Comparison of ENCODE assay signal across 33 cellular contexts in the genomic region with DNA sequence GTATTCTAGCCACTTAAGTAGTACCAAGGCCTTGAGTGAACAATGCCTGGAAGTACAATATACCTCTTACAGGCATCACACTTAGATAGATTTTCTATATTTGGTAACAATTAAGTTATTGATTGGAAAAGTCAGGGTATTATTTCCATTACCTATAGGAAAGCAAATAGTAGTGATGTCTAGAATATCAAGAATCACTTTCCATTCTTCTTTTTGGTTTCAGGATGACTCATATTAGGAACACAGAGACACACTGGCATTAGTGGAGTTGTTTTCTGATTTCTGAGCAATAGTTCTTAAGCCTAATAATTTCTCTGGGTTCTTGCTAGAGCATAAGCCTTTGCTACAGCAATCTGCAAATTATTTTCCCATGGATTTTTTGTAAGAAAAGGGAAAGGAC.
"Had no signal": no experiment of that assay in that cellular context is flagged by ENCODE, and none has a peak within 500 bp of the region (broad histone marks: within the 10 kb centered on the region; RNA-seq: fewer than 3 reads in every experiment).

No MANE protein-coding gene starts in this region.

- H3K4me1 ChIP-seq: adrenal gland, body of pancreas, gastroesophageal sphincter, left ventricle myocardium inferior, neural progenitor cell, parathyroid adenoma, psoas muscle, stomach, thyroid gland, upper lobe of left lung had no signal

- H3K27ac ChIP-seq: adrenal gland, body of pancreas, cardiac muscle cell, coronary artery, dorsolateral prefrontal cortex, gastroesophageal sphincter, hepatocyte, left ventricle myocardium inferior, neural progenitor cell, parathyroid adenoma, psoas muscle, stomach, thyroid gland, upper lobe of left lung, VCaP had no signal

- ATAC-seq: activated CD4-positive, CD25-positive, alpha-beta regulatory T cell treated with anti-CD3 and anti-CD28 coated beads, Interleukin-2, amount 50 U/mL, for 24 hours; body of pancreas; gastroesophageal sphincter; natural killer cell; psoas muscle; stimulated activated naive B cell treated with anti-CD40 and anti-IgM and Interleukin-4, amounts not matched to agents 10 μg/mL and 1 μg/mL and 100 μg/mL, for 72 hours had no signal

- H3K36me3 ChIP-seq: adrenal gland, cardiac muscle cell, gastroesophageal sphincter, left ventricle myocardium inferior, neural progenitor cell, stomach, thyroid gland, upper lobe of left lung had no signal

- H3K4me3 ChIP-seq: adrenal gland, body of pancreas, cardiac muscle cell, coronary artery, dorsolateral prefrontal cortex, gastroesophageal sphincter, hepatocyte, left ventricle myocardium inferior, lung, neural progenitor cell, psoas muscle, smooth muscle cell, stomach, thyroid gland, upper lobe of left lung had no signal

- DNase-seq: activated CD4-positive, alpha-beta T cell treated with anti-CD3 and anti-CD28 coated beads for 48 hours; activated CD4-positive, alpha-beta T cell treated with anti-CD3 and anti-CD28 coated beads, Interleukin-2, amount 50 U/mL, for 48 hours; activated CD8-positive, alpha-beta memory T cell treated with anti-CD3 and anti-CD28 coated beads for 24 hours; activated effector memory CD4-positive, alpha-beta T cell treated with anti-CD3 and anti-CD28 coated beads, Interleukin-2, amount 50 U/mL, for 16 hours; activated naive CD4-positive, alpha-beta T cell treated with anti-CD3 and anti-CD28 coated beads for 36 hours; activated naive CD8-positive, alpha-beta T cell treated with anti-CD3 and anti-CD28 coated beads for 36 hours; adrenal gland; aorta; body of pancreas; dorsolateral prefrontal cortex; effector memory CD4-positive, alpha-beta T cell; erythroblast; islet precursor cell; left ventricle myocardium inferior; mesendoderm; natural killer cell; occipital lobe; psoas muscle; stimulated activated CD4-positive, alpha-beta T cell treated with anti-CD3 and anti-CD28 coated beads, Interleukin-2, amount 100 ng/mL, for 24 hours; stimulated activated naive B cell treated with anti-CD40 and anti-IgM and Interleukin-4, amounts not matched to agents 10 μg/mL and 1 μg/mL and 100 μg/mL, for 72 hours; stomach; thyroid gland; upper lobe of left lung had no signal

- H3K9me3 ChIP-seq: adrenal gland, gastroesophageal sphincter, left ventricle myocardium inferior, stomach, thyroid gland, upper lobe of left lung had no signal

- H3K27me3 ChIP-seq: adrenal gland, body of pancreas, cardiac muscle cell, dorsolateral prefrontal cortex, gastroesophageal sphincter, hepatocyte, neural progenitor cell, stomach, thyroid gland, upper lobe of left lung had no signal
